30 cellular contexts compared by ENCODE assay signal in the genomic region with DNA sequence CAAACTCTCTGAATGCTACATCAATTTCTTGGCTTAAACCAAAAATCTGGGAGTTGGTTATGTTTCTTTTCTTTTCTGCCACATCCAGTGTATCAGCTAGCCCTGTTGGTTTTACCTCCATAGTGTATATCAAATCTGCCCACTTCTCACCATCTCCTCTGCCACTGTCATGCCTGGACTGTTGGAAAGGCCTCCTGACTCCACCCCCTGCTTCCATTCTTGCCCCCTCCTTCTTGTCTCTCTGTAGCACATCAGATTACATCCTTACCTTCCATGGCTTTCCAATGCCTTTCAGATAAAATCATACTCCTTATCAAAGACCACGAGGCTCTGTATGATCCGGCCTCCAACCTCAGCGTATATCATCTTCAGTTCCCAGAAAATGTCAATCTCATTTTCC. TPM values are rescaled to one million over a fixed set of nuclear protein-coding genes. Genes with fewer than 3 reads are reported as not detected.
"Had no signal": no experiment of that assay in that cellular context is flagged by ENCODE, and none has a peak within 500 bp of the region (broad histone marks: within the 10 kb centered on the region; RNA-seq: fewer than 3 reads in every experiment).

No MANE protein-coding gene starts in this region.

- H3K9me3 ChIP-seq: ascending aorta, breast epithelium, esophagus muscularis mucosa, gastrocnemius medialis, heart left ventricle had no signal

- H3K4me1 ChIP-seq: breast epithelium, foreskin keratinocyte had no signal

- H3K27ac ChIP-seq: ascending aorta, breast epithelium, cardiac muscle cell, coronary artery, esophagus muscularis mucosa, foreskin keratinocyte, gastrocnemius medialis, heart left ventricle had no signal

- H3K27me3 ChIP-seq: ascending aorta, breast epithelium, cardiac muscle cell, esophagus muscularis mucosa, foreskin keratinocyte, gastrocnemius medialis, heart left ventricle had no signal

- DNase-seq: activated CD4-positive, alpha-beta memory T cell treated with anti-CD3 and anti-CD28 coated beads for 36 hours; activated CD4-positive, alpha-beta T cell treated with anti-CD3 and anti-CD28 coated beads for 36 hours; activated CD4-positive, alpha-beta T cell treated with anti-CD3 and anti-CD28 coated beads, Interleukin-2, amount 10 ng/mL, durations not matched to agents 24 days and 14 days; activated CD4-positive, CD25-positive, alpha-beta regulatory T cell; activated CD4-positive, CD25-positive, alpha-beta regulatory T cell treated with anti-CD3 and anti-CD28 coated beads, Interleukin-2, amount 50 U/mL, for 72 hours; activated CD8-positive, alpha-beta memory T cell treated with anti-CD3 and anti-CD28 coated beads, Interleukin-2, amount 10 ng/mL, durations not matched to agents 7 days and 5 days; activated CD8-positive, alpha-beta memory T cell treated with anti-CD3 and anti-CD28 coated beads, Interleukin-2, amount 50 U/mL, for 4 hours; activated CD8-positive, alpha-beta T cell treated with anti-CD3 and anti-CD28 coated beads, Interleukin-2, amount 10 ng/mL, durations not matched to agents 7 days and 5 days; activated gamma-delta T cell; activated naive CD4-positive, alpha-beta T cell; activated naive CD4-positive, alpha-beta T cell treated with anti-CD3 and anti-CD28 coated beads, Interleukin-2, amount 10 ng/mL, durations not matched to agents 7 days and 5 days; activated naive CD8-positive, alpha-beta T cell treated with anti-CD3 and anti-CD28 coated beads, Interleukin-2, amount 10 ng/mL, durations not matched to agents 7 days and 5 days; activated T-cell treated with anti-CD3 and anti-CD28 coated beads, Interleukin-2, amount 50 U/mL, for 1 hour; activated T-cell treated with anti-CD3 and anti-CD28 coated beads, Interleukin-2, amount 50 U/mL, for 48 hours; central memory CD4-positive, alpha-beta T cell; effector CD4-positive, alpha-beta T cell; effector memory CD8-positive, alpha-beta T cell; erythroblast; foreskin keratinocyte; gastrocnemius medialis; glutamatergic neuron; heart left ventricle; T-helper 2 cell had no signal

- ATAC-seq: activated CD4-positive, alpha-beta T cell treated with anti-CD3 and anti-CD28 coated beads for 36 hours; activated CD8-positive, alpha-beta memory T cell treated with anti-CD3 and anti-CD28 coated beads, Interleukin-2, amount 10 ng/mL, durations not matched to agents 7 days and 5 days; activated CD8-positive, alpha-beta T cell treated with anti-CD3 and anti-CD28 coated beads, Interleukin-2, amount 10 ng/mL, durations not matched to agents 7 days and 5 days; activated naive CD4-positive, alpha-beta T cell treated with anti-CD3 and anti-CD28 coated beads, Interleukin-2, amount 50 U/mL, for 72 hours; effector memory CD8-positive, alpha-beta T cell; foreskin keratinocyte; gastrocnemius medialis; heart left ventricle had no signal

- H3K4me3 ChIP-seq: ascending aorta, breast epithelium, cardiac muscle cell, coronary artery, esophagus muscularis mucosa, gastrocnemius medialis, heart left ventricle had no signal

RNA-seq across cellular contexts. Expression of gene CFAP157, which starts 59.3 kb away (rescaled TPM):
- total RNA-seq: activated CD4-positive, alpha-beta T cell treated with anti-CD3 and anti-CD28 coated beads for 36 hours; activated CD4-positive, alpha-beta T cell treated with anti-CD3 and anti-CD28 coated beads, Interleukin-2, amount 10 ng/mL, durations not matched to agents 24 days and 14 days; activated CD8-positive, alpha-beta memory T cell treated with anti-CD3 and anti-CD28 coated beads for 36 hours; activated CD8-positive, alpha-beta memory T cell treated with anti-CD3 and anti-CD28 coated beads, Interleukin-2, amount 10 ng/mL, durations not matched to agents 7 days and 5 days; activated naive CD4-positive, alpha-beta T cell treated with anti-CD3 and anti-CD28 coated beads, Interleukin-2, amount 50 U/mL, for 72 hours; ascending aorta; foreskin keratinocyte; gastrocnemius medialis had no signal
